ENCODE assay signal across 29 cellular contexts in genomic region chr6:16570946-16571345, GRCh38.
"Had no signal": no experiment of that assay in that cellular context is flagged by ENCODE, and none has a peak within 500 bp of the region (broad histone marks: within the 10 kb centered on the region; RNA-seq: fewer than 3 reads in every experiment).

No MANE protein-coding gene starts in this region.

- H3K4me3 Mint-ChIP-seq: T-cell; T-helper 1 cell treated with Interleukin-12 subunit alpha and Interleukin-12 subunit beta and Interleukin-4 antibody, amounts not matched to agents 30 μg/mL and 1 μg/mL, for 36 hours had no signal

- H3K4me1 ChIP-seq: SJCRH30 had no signal

- H3K9me3 ChIP-seq: MG63, Peyer's patch, SJCRH30 had no signal

- H3K27me3 ChIP-seq: MG63, Peyer's patch, SJCRH30 had no signal

- H3K9me3 Mint-ChIP-seq: T-cell; T-helper 1 cell treated with Interleukin-12 subunit alpha and Interleukin-12 subunit beta and Interleukin-4 antibody, amounts not matched to agents 30 μg/mL and 1 μg/mL, for 36 hours had no signal

- H3K27ac Mint-ChIP-seq: T-cell; T-helper 1 cell treated with Interleukin-12 subunit alpha and Interleukin-12 subunit beta and Interleukin-4 antibody, amounts not matched to agents 30 μg/mL and 1 μg/mL, for 36 hours had no signal

- DNase-seq: IMR-90, Karpas-422, KG1, MG63, NCI-H1092, NCI-H1105 treated with DMSO at 0.1 percent for 48 hours, NCI-H1417 treated with DMSO at 0.1 percent for 48 hours, NCI-H146, NCI-H187, NCI-H2029, NCI-H2081 treated with DMSO at 0.1 percent for 48 hours, NCI-H2171, NCI-H226, NCI-H446, NCI-H510A, NCI-H524 treated with DMSO at 0.1 percent for 48 hours, NCI-H69, NCI-H774, OCI-M1, PC-9, Peyer's patch, SHP77 treated with DMSO at 0.1 percent for 48 hours, SJCRH30, SW 1271, T-cell had no signal

- H3K27me3 Mint-ChIP-seq: T-cell had no signal

- H3K36me3 ChIP-seq: MG63, Peyer's patch, SJCRH30 had no signal

- H3K27ac ChIP-seq: PC-9, Peyer's patch, SJCRH30, SK-N-MC had no signal

- ATAC-seq: HepG2, Right ventricle myocardium inferior, T-cell had no signal

- H3K4me3 ChIP-seq: MG63, PC-9, Peyer's patch, SJCRH30, SK-N-MC had no signal
